Comparison of ENCODE assay signal across 20 cellular contexts in the genomic region with DNA sequence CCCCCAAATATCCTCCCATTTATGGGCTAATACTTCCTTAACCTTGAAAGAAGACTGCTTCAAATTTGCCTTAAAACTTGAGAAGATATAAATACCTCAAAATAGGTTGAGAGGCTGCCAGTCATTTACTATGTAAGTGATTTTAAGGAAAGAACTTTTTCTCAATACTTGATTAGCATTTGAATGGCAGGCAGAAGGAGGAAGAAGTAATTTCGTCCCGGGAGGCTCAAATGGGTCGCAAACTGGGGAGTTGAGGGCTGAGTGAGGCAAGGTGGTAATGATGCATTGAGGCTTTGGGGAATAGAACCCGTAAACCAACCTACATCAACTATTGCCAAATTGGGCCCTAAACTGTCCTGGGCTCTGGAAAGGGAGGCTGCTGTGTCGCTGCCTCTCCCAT. TPM values are rescaled to one million over a fixed set of nuclear protein-coding genes. Genes with fewer than 3 reads are reported as not detected.
DNase-seq lines count a peak whose midpoint lies in the region; ATAC-seq and TF ChIP-seq lines count a peak whose summit lies in the region.
"Had no signal": no experiment of that assay in that cellular context is flagged by ENCODE, and none has a peak within 500 bp of the region (broad histone marks: within the 10 kb centered on the region; RNA-seq: fewer than 3 reads in every experiment).

No MANE protein-coding gene starts in this region.

- peak; percentile 49 for DNase-seq in GM23338 (ENCODE audit: low spot score)
- DNase-seq in NB4 (ENCODE audit: low read depth), result peak; percentile 24
- DNase-seq in memory B cell (ENCODE audit: low spot score in 2 of 2), result no peak
- DNase-seq in stimulated activated naive B cell treated with anti-CD40 and anti-IgM and Interleukin-4, amounts not matched to agents 10 μg/mL and 1 μg/mL and 100 μg/mL, for 72 hours, result no peak
- DNase-seq in DMS153 (lab: John Stamatoyannopoulos, UW), result no peak
- no peak for DNase-seq in activated CD4-positive, CD25-positive, alpha-beta regulatory T cell (lab: John Stamatoyannopoulos, UW)
- DNase-seq: CD4-positive, alpha-beta memory T cell; HFFc6; NCI-H1105; NCI-H146; NCI-H2029; NCI-H2227 treated with DMSO at 0.1 percent for 48 hours; NCI-H510A treated with DMSO at 0.1 percent for 48 hours; NCI-H748 treated with DMSO at 0.1 percent for 48 hours; SHP77 treated with DMSO at 0.1 percent for 48 hours had no signal

- H3K9me3 Mint-ChIP-seq in GM23338, result no peaks in the 10 kb centered on the region
- H3K9me3 Mint-ChIP-seq in memory B cell, result no peaks in the 10 kb centered on the region
- H3K9me3 Mint-ChIP-seq in stimulated activated naive B cell treated with anti-CD40 and anti-IgM and Interleukin-4, amounts not matched to agents 10 μg/mL and 1 μg/mL and 100 μg/mL, for 72 hours, result no peaks in the 10 kb centered on the region
- H3K9me3 Mint-ChIP-seq: HFFc6 had no signal

- H3K27me3 Mint-ChIP-seq in GM23338 (ENCODE audit: insufficient read depth, low read depth, poor library complexity) (peaks cover 18% of the 10 kb centered on the region), memory B cell (no peaks in the 10 kb centered on the region)
- H3K27me3 Mint-ChIP-seq in stimulated activated naive B cell treated with anti-CD40 and anti-IgM and Interleukin-4, amounts not matched to agents 10 μg/mL and 1 μg/mL and 100 μg/mL, for 72 hours, result no peaks in the 10 kb centered on the region
- H3K27me3 Mint-ChIP-seq: CD4-positive, alpha-beta memory T cell had no signal

- no peak overlapping the region for H3K27ac Mint-ChIP-seq in GM23338
- peak overlapping the region; percentile 35 for H3K27ac Mint-ChIP-seq in memory B cell
- H3K27ac Mint-ChIP-seq in stimulated activated naive B cell treated with anti-CD40 and anti-IgM and Interleukin-4, amounts not matched to agents 10 μg/mL and 1 μg/mL and 100 μg/mL, for 72 hours, result peak overlapping the region; percentile 59
- H3K27ac Mint-ChIP-seq: HFFc6 had no signal

- H3K4me3 Mint-ChIP-seq in GM23338, result peak overlapping the region; percentile 3; the same call in 1 of the 3 replicates
- H3K4me3 Mint-ChIP-seq in memory B cell, result no peak overlapping the region
- no peak overlapping the region for H3K4me3 Mint-ChIP-seq in stimulated activated naive B cell treated with anti-CD40 and anti-IgM and Interleukin-4, amounts not matched to agents 10 μg/mL and 1 μg/mL and 100 μg/mL, for 72 hours
- H3K4me3 Mint-ChIP-seq: CD4-positive, alpha-beta memory T cell; HFFc6 had no signal

- H3K9me2 ChIP-seq in GM23338 (ENCODE audit: insufficient read depth), result no peaks in the 10 kb centered on the region

- TF ChIP-seq CTCF in GM23338 (conservative IDR thresholded peaks at IDR 0.05; ENCODE audit: low read depth in 2 of 2), result no peak
- TF ChIP-seq CTCF in NB4 (IDR thresholded peaks at IDR 0.05; ENCODE audit: low read depth, low read length), result no peak

- peaks cover 33% of the 10 kb centered on the region for H3K4me1 ChIP-seq in GM23338 (ENCODE audit: insufficient read depth)

- H3K36me3 ChIP-seq in GM23338 (ENCODE audit: insufficient read depth), result no peaks in the 10 kb centered on the region

- no peak overlapping the region for H2AFZ ChIP-seq in GM23338

- H3K79me2 ChIP-seq in GM23338 (replicated peaks; ENCODE audit: insufficient read depth), result peaks cover 16% of the 10 kb centered on the region; the same call in 1 of the 2 replicates

- peak; percentile 36; the same call in 2 of the 3 replicates for ATAC-seq in GM23338
- no peak for ATAC-seq in memory B cell (ENCODE audit: low read depth)
- ATAC-seq in stimulated activated naive B cell treated with anti-CD40 and anti-IgM and Interleukin-4, amounts not matched to agents 10 μg/mL and 1 μg/mL and 100 μg/mL, for 72 hours (replicated peaks), result no peak
- no peak for ATAC-seq in GM21528 (IDR thresholded peaks at IDR 0.05; ENCODE audit: low FRiP score, unreplicated experiment)
- ATAC-seq: K562 had no signal

- no peaks in the 10 kb centered on the region for H3F3A ChIP-seq in GM23338 (replicated peaks; ENCODE audit: low read depth)

- no peak for TF ChIP-seq POLR2A in NB4 (IDR thresholded peaks at IDR 0.05; ENCODE audit: extremely low read depth, insufficient read length)

- no peaks in the 10 kb centered on the region for H4K20me1 ChIP-seq in GM23338 (replicated peaks; ENCODE audit: insufficient read depth)

- H3K4me1 Mint-ChIP-seq in GM23338 (peaks cover 46% of the 10 kb centered on the region), memory B cell (peaks cover 56% of the 10 kb centered on the region)
- peaks cover 49 to 77% of the 10 kb centered on the region in 2 donors for H3K4me1 Mint-ChIP-seq in stimulated activated naive B cell treated with anti-CD40 and anti-IgM and Interleukin-4, amounts not matched to agents 10 μg/mL and 1 μg/mL and 100 μg/mL, for 72 hours

- no peaks in the 10 kb centered on the region for H3K27me3 ChIP-seq in GM23338 (ENCODE audit: insufficient read depth)
- H3K27me3 ChIP-seq: BLaER1 had no signal

- H3K4me3 ChIP-seq in GM23338 (peak overlapping the region; percentile 33), NB4 (ENCODE audit: low read depth, low read length) (no peak overlapping the region)
- H3K4me3 ChIP-seq: BLaER1, K562, SK-N-MC had no signal

- H3K4me2 ChIP-seq in GM23338, result peak overlapping the region; percentile 72
- H3K4me2 ChIP-seq: BLaER1 had no signal

- H3K27ac ChIP-seq in GM23338 (ENCODE audit: low read depth), result no peak overlapping the region
- H3K27ac ChIP-seq: BLaER1, RWPE1, SK-N-MC had no signal

- H3K36me3 Mint-ChIP-seq in GM23338 (ENCODE audit: low read depth) (no peaks in the 10 kb centered on the region), memory B cell (peaks cover 9% of the 10 kb centered on the region)
- H3K36me3 Mint-ChIP-seq in stimulated activated naive B cell treated with anti-CD40 and anti-IgM and Interleukin-4, amounts not matched to agents 10 μg/mL and 1 μg/mL and 100 μg/mL, for 72 hours, result peaks cover 5 to 13% of the 10 kb centered on the region in 2 donors

TF ChIP-seq in GM23338, 12 proteins besides CTCF, POLR2A, EP300 and RAD21 (continues in another document):
- TF ChIP-seq NANOG (IDR thresholded peaks at IDR 0.05; ENCODE audit: borderline replicate concordance), result no peak
- TF ChIP-seq, protein P1, sequence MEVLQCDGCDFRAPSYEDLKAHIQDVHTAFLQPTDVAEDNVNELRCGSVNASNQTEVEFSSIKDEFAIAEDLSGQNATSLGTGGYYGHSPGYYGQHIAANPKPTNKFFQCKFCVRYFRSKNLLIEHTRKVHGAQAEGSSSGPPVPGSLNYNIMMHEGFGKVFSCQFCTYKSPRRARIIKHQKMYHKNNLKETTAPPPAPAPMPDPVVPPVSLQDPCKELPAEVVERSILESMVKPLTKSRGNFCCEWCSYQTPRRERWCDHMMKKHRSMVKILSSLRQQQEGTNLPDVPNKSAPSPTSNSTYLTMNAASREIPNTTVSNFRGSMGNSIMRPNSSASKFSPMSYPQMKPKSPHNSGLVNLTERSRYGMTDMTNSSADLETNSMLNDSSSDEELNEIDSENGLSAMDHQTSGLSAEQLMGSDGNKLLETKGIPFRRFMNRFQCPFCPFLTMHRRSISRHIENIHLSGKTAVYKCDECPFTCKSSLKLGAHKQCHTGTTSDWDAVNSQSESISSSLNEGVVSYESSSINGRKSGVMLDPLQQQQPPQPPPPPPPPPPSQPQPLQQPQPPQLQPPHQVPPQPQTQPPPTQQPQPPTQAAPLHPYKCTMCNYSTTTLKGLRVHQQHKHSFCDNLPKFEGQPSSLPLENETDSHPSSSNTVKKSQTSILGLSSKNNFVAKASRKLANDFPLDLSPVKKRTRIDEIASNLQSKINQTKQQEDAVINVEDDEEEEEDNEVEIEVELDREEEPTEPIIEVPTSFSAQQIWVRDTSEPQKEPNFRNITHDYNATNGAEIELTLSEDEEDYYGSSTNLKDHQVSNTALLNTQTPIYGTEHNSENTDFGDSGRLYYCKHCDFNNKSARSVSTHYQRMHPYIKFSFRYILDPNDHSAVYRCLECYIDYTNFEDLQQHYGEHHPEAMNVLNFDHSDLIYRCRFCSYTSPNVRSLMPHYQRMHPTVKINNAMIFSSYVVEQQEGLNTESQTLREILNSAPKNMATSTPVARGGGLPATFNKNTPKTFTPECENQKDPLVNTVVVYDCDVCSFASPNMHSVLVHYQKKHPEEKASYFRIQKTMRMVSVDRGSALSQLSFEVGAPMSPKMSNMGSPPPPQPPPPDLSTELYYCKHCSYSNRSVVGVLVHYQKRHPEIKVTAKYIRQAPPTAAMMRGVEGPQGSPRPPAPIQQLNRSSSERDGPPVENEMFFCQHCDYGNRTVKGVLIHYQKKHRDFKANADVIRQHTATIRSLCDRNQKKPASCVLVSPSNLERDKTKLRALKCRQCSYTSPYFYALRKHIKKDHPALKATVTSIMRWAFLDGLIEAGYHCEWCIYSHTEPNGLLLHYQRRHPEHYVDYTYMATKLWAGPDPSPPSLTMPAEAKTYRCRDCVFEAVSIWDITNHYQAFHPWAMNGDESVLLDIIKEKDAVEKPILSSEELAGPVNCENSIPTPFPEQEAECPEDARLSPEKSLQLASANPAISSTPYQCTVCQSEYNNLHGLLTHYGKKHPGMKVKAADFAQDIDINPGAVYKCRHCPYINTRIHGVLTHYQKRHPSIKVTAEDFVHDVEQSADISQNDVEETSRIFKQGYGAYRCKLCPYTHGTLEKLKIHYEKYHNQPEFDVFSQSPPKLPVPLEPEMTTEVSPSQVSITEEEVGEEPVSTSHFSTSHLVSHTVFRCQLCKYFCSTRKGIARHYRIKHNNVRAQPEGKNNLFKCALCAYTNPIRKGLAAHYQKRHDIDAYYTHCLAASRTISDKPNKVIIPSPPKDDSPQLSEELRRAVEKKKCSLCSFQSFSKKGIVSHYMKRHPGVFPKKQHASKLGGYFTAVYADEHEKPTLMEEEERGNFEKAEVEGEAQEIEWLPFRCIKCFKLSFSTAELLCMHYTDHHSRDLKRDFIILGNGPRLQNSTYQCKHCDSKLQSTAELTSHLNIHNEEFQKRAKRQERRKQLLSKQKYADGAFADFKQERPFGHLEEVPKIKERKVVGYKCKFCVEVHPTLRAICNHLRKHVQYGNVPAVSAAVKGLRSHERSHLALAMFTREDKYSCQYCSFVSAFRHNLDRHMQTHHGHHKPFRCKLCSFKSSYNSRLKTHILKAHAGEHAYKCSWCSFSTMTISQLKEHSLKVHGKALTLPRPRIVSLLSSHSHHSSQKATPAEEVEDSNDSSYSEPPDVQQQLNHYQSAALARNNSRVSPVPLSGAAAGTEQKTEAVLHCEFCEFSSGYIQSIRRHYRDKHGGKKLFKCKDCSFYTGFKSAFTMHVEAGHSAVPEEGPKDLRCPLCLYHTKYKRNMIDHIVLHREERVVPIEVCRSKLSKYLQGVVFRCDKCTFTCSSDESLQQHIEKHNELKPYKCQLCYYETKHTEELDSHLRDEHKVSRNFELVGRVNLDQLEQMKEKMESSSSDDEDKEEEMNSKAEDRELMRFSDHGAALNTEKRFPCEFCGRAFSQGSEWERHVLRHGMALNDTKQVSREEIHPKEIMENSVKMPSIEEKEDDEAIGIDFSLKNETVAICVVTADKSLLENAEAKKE (CRISPR knock-in tag; IDR thresholded peaks at IDR 0.05), result no peak
- no peak for TF ChIP-seq POLR2AphosphoS5 (IDR thresholded peaks at IDR 0.05; ENCODE audit: low read depth)

RNA-seq across cellular contexts. Expression of a gene that starts 11.1 kb away (rescaled TPM):
- total RNA-seq in GM23338 (2014; rRNA removed; shearing (Covaris generic)), result 3.3 and 7.2 TPM in 2 replicates
- polyA plus RNA-seq in GM23338 (2016; fragmentation: Nextera tagmentation; extraction: Ambion mirVana), result 4.6 TPM in 2 replicates

Comparison
In these comparisons a context has a peak if more than half of its experiments do, and no peak if none do; other contexts are left out.
1. DNase-seq: peak in GM23338 (single experiment) and NB4 (single experiment); none in memory B cell (0 of 2), stimulated activated naive B cell treated with anti-CD40 and anti-IgM and Interleukin-4, amounts not matched to agents 10 μg/mL and 1 μg/mL and 100 μg/mL, for 72 hours (single experiment), DMS153 (single experiment) and activated CD4-positive, CD25-positive, alpha-beta regulatory T cell (0 of 4).